ENCODE assay signal across 23 cellular contexts in genomic region chr6:167467793-167468431, GRCh38.
"Had no signal": no experiment of that assay in that cellular context is flagged by ENCODE, and none has a peak within 500 bp of the region (broad histone marks: within the 10 kb centered on the region; RNA-seq: fewer than 3 reads in every experiment).

No MANE protein-coding gene starts in this region.

- H3K4me1 ChIP-seq: adrenal gland, body of pancreas, breast epithelium, SJCRH30 had no signal

- H3K27me3 Mint-ChIP-seq: activated CD4-positive, alpha-beta T cell treated with anti-CD3 and anti-CD28 coated beads, Interleukin-2, amount 10 ng/mL, durations not matched to agents 24 days and 14 days; activated CD8-positive, alpha-beta T cell treated with anti-CD3 and anti-CD28 coated beads for 36 hours had no signal

- H3K27me3 ChIP-seq: adrenal gland, body of pancreas, breast epithelium, SJCRH30 had no signal

- H3K4me3 ChIP-seq: adrenal gland, body of pancreas, breast epithelium, SJCRH30, SK-N-MC had no signal

- H3K36me3 ChIP-seq: adrenal gland, breast epithelium, SJCRH30 had no signal

- H3K4me1 Mint-ChIP-seq: activated naive CD4-positive, alpha-beta T cell treated with anti-CD3 and anti-CD28 coated beads, Interleukin-2, amount 50 U/mL, for 24 hours had no signal

- H3K36me3 Mint-ChIP-seq: activated naive CD4-positive, alpha-beta T cell treated with anti-CD3 and anti-CD28 coated beads, Interleukin-2, amount 50 U/mL, for 24 hours had no signal

- H3K27ac Mint-ChIP-seq: activated CD4-positive, alpha-beta T cell treated with anti-CD3 and anti-CD28 coated beads, Interleukin-2, amount 10 ng/mL, durations not matched to agents 24 days and 14 days; activated CD8-positive, alpha-beta T cell treated with anti-CD3 and anti-CD28 coated beads for 36 hours; activated naive CD4-positive, alpha-beta T cell treated with anti-CD3 and anti-CD28 coated beads, Interleukin-2, amount 50 U/mL, for 24 hours had no signal

- FAIRE-seq: astrocyte had no signal

- H3K4me3 Mint-ChIP-seq: activated CD4-positive, alpha-beta T cell treated with anti-CD3 and anti-CD28 coated beads, Interleukin-2, amount 10 ng/mL, durations not matched to agents 24 days and 14 days; activated CD8-positive, alpha-beta T cell treated with anti-CD3 and anti-CD28 coated beads for 36 hours; activated naive CD4-positive, alpha-beta T cell treated with anti-CD3 and anti-CD28 coated beads, Interleukin-2, amount 50 U/mL, for 24 hours had no signal

- DNase-seq: activated CD4-positive, alpha-beta T cell treated with anti-CD3 and anti-CD28 coated beads, Interleukin-2, amount 10 ng/mL, durations not matched to agents 24 days and 14 days; activated CD4-positive, alpha-beta T cell treated with anti-CD3 and anti-CD28 coated beads, Interleukin-2, amount 50 U/mL, for 4 hours; activated CD8-positive, alpha-beta memory T cell treated with anti-CD3 and anti-CD28 coated beads, Interleukin-2, amount 50 U/mL, for 4 hours; activated CD8-positive, alpha-beta T cell treated with anti-CD3 and anti-CD28 coated beads for 36 hours; activated gamma-delta T cell; activated naive CD4-positive, alpha-beta T cell treated with Interleukin-2 at 50 U/mL for 16 hours; activated T-cell treated with anti-CD3 and anti-CD28 coated beads, Interleukin-2, amount 50 U/mL, for 48 hours; adrenal gland; body of pancreas; caudate nucleus; NCI-H1105; NCI-H1417 treated with DMSO at 0.1 percent for 48 hours; NCI-H1930; NCI-H2081 treated with DMSO at 0.1 percent for 48 hours; NCI-H345; NCI-H524 treated with DMSO at 0.1 percent for 48 hours; SHP77; SJCRH30; T1000 had no signal

- H3K9me3 ChIP-seq: adrenal gland, body of pancreas, breast epithelium, SJCRH30 had no signal

- H3K27ac ChIP-seq: adrenal gland, body of pancreas, breast epithelium, SJCRH30, SK-N-MC had no signal

- H3K9me3 Mint-ChIP-seq: activated CD4-positive, alpha-beta T cell treated with anti-CD3 and anti-CD28 coated beads, Interleukin-2, amount 10 ng/mL, durations not matched to agents 24 days and 14 days; activated CD8-positive, alpha-beta T cell treated with anti-CD3 and anti-CD28 coated beads for 36 hours; activated naive CD4-positive, alpha-beta T cell treated with anti-CD3 and anti-CD28 coated beads, Interleukin-2, amount 50 U/mL, for 24 hours had no signal
